In genomic region chr1:21814241-21814918, GRCh38 we compare ENCODE assay signal across 8 cellular contexts. TPM values are rescaled to one million over a fixed set of nuclear protein-coding genes. Genes with fewer than 3 reads are reported as not detected.
DNase-seq lines count a peak whose midpoint lies in the region; ATAC-seq and TF ChIP-seq lines count a peak whose summit lies in the region.

No MANE protein-coding gene starts in this region.

- peak overlapping the region; percentile 78 for H3K4me2 ChIP-seq in trophoblast cell (ENCODE audit: low read length)

- no peaks in the 10 kb centered on the region for H3K79me2 ChIP-seq in trophoblast cell (ENCODE audit: control insufficient read depth, insufficient read depth, low read length, poor library complexity)

- no peaks in the 10 kb centered on the region for H3K4me1 ChIP-seq in breast epithelium
- no peaks in the 10 kb centered on the region for H3K4me1 ChIP-seq in foreskin keratinocyte
- H3K4me1 ChIP-seq in trophoblast cell (ENCODE audit: control insufficient read depth in 1 of 2, insufficient read depth in 2 of 2, low read length in 2 of 2) = peaks cover 2% of the 10 kb centered on the region in 2 experiments

- H3K9ac ChIP-seq in trophoblast cell (ENCODE audit: low read length) = no peak overlapping the region

- H3K27me3 ChIP-seq in breast epithelium (no peaks in the 10 kb centered on the region), foreskin keratinocyte (peaks cover 12% of the 10 kb centered on the region), trophoblast cell (ENCODE audit: insufficient read depth, low read length) (no peaks in the 10 kb centered on the region)

- H2AK5ac ChIP-seq in trophoblast cell (ENCODE audit: low read length) = no peak overlapping the region

- no peaks in the 10 kb centered on the region for H3K27me3 Mint-ChIP-seq in MCF 10A (ENCODE audit: insufficient read depth, unreplicated experiment)

- H3K4me3 ChIP-seq in breast epithelium = peak overlapping the region; percentile 24 to 69 (median 46)
- H3K4me3 ChIP-seq in trophoblast cell (ENCODE audit: low read depth, low read length) = peak overlapping the region; percentile 45

- H3K9me3 Mint-ChIP-seq in MCF 10A (ENCODE audit: unreplicated experiment) = no peaks in the 10 kb centered on the region

- CTCF ChIA-PET in MCF 10A (lab: Yijun Ruan, JAX) = no interaction called here

- H3K27ac ChIP-seq in breast epithelium = no peak overlapping the region
- H3K27ac ChIP-seq in foreskin keratinocyte = no peak overlapping the region
- no peak overlapping the region for H3K27ac ChIP-seq in trophoblast cell (ENCODE audit: low read depth, low read length)

- H3K27ac Mint-ChIP-seq in MCF 10A (ENCODE audit: low read depth, unreplicated experiment) = no peak overlapping the region

- H4K8ac ChIP-seq in trophoblast cell (ENCODE audit: low read depth, low read length) = peak overlapping the region; percentile 27

- no peaks in the 10 kb centered on the region for H3K9me3 ChIP-seq in breast epithelium
- H3K9me3 ChIP-seq in trophoblast cell (ENCODE audit: insufficient read depth, low read depth, low read length) = no peaks in the 10 kb centered on the region

- no peak overlapping the region for H3K4ac ChIP-seq in trophoblast cell (ENCODE audit: low read depth, low read length)

- TF ChIP-seq CTCF in breast epithelium (IDR thresholded peaks at IDR 0.05) = peak in 2 of 3 donors; percentile 24 to 39
- no peak for TF ChIP-seq CTCF in MCF 10A (IDR thresholded peaks at IDR 0.05; ENCODE audit: unreplicated experiment)
- TF ChIP-seq CTCF in foreskin keratinocyte (conservative IDR thresholded peaks at IDR 0.05) = peak; percentile 60

- H3K4me1 Mint-ChIP-seq in MCF 10A (ENCODE audit: insufficient read depth, unreplicated experiment) = peaks cover 8% of the 10 kb centered on the region

- H3K36me3 Mint-ChIP-seq in MCF 10A (ENCODE audit: insufficient read depth, unreplicated experiment) = no peaks in the 10 kb centered on the region

- H2BK120ac ChIP-seq in trophoblast cell (ENCODE audit: insufficient read depth, low read length, poor library complexity) = peak overlapping the region; percentile 6

- peak; percentile 46 for ATAC-seq in foreskin keratinocyte
- ATAC-seq in GM21515 (IDR thresholded peaks at IDR 0.05; ENCODE audit: unreplicated experiment) = no peak
- no peak for ATAC-seq in HG03342 (IDR thresholded peaks at IDR 0.05; ENCODE audit: unreplicated experiment)

- POLR2A ChIA-PET in MCF 10A (lab: Yijun Ruan, JAX) = no interaction called here

- H4K12ac ChIP-seq in trophoblast cell (ENCODE audit: low read depth, low read length) = peak overlapping the region; percentile 58

- peaks cover 3% of the 10 kb centered on the region for H3K79me1 ChIP-seq in trophoblast cell (ENCODE audit: low read length)

- intact Hi-C loops in breast epithelium (cut with DNase I; ENCODE audit: low total_unique reads) = no loop called here
- intact Hi-C loops in MCF 10A (cut with micrococcal nuclease) = no loop called here

- H3K14ac ChIP-seq in trophoblast cell (ENCODE audit: low read length) = no peak overlapping the region

- H3K4me3 Mint-ChIP-seq in MCF 10A (ENCODE audit: unreplicated experiment) = no peak overlapping the region

- no CpG with 5 or more reads among the region's 65 CpGs for WGBS in trophoblast cell (ENCODE audit: extremely low coverage, insufficient coverage, insufficient read length)

- BruUV-seq in MCF 10A (replicated peaks; lab: Mats Ljungman, UMichigan) = no TSS peak

- peak overlapping the region; percentile 4 for H2AFZ ChIP-seq in trophoblast cell (ENCODE audit: insufficient read depth, low read length, poor library complexity)

- TF ChIP-seq POLR2A in breast epithelium (IDR thresholded peaks at IDR 0.05) = no peak

- no peak overlapping the region for H3K18ac ChIP-seq in trophoblast cell (ENCODE audit: low read length)

- no peak overlapping the region for H2BK12ac ChIP-seq in trophoblast cell (ENCODE audit: low read length)

- H4K91ac ChIP-seq in trophoblast cell (ENCODE audit: low read depth, low read length) = peak overlapping the region; percentile 46

- H2BK5ac ChIP-seq in trophoblast cell (ENCODE audit: low read depth, low read length, poor library complexity) = no peak overlapping the region

- H3K23ac ChIP-seq in trophoblast cell (ENCODE audit: low read length) = no peak overlapping the region

- H3K36me3 ChIP-seq in breast epithelium = no peaks in the 10 kb centered on the region
- no peaks in the 10 kb centered on the region for H3K36me3 ChIP-seq in trophoblast cell (ENCODE audit: control insufficient read depth in 1 of 2, insufficient read depth in 2 of 2, low read length in 2 of 2)

- no peak for DNase-seq in breast epithelium (ENCODE audit: low spot score in 2 of 2)
- DNase-seq in MCF 10A (ENCODE audit: unreplicated experiment) = no peak
- DNase-seq in activated CD8-positive, alpha-beta memory T cell treated with anti-CD3 and anti-CD28 coated beads, Interleukin-2, amount 50 U/mL, for 48 hours = peak; percentile 77
- DNase-seq in foreskin keratinocyte = no peak
- peak in 1 of 2 donors; percentile 41 for DNase-seq in trophoblast cell
- DNase-seq in anterior cingulate cortex (lab: John Stamatoyannopoulos, UW) = no peak

RNA-seq across cellular contexts. Expression of gene LDLRAD2, which starts 2.3 kb away (rescaled TPM):
- total RNA-seq in breast epithelium (under 1 TPM in 1 of 3 donors, not detected in 2; 0.33 TPM), MCF 10A (2022) (not detected in 2 replicates), foreskin keratinocyte (0.03 TPM in 1 of 2 replicates, not detected in the other)
- polyA plus RNA-seq in foreskin keratinocyte = 0.01 and 0.15 TPM in 2 replicates
- 0.08 and 0.10 TPM in 2 replicates for polyA plus RNA-seq in trophoblast cell (2013)

RNA-seq across cellular contexts. Expression of gene USP48, which starts 31.4 kb away (rescaled TPM):
- total RNA-seq in breast epithelium (10 to 100 TPM; 56.0 to 86.9 (median 74.7) TPM), MCF 10A (2022) (60.2 and 64.8 TPM in 2 replicates), foreskin keratinocyte (34.2 and 35.2 TPM in 2 replicates)
- 14.6 and 16.0 TPM in 2 replicates for polyA plus RNA-seq in foreskin keratinocyte
- 37.7 and 38.4 TPM in 2 replicates for polyA plus RNA-seq in trophoblast cell (2013)
